In the genomic region with DNA sequence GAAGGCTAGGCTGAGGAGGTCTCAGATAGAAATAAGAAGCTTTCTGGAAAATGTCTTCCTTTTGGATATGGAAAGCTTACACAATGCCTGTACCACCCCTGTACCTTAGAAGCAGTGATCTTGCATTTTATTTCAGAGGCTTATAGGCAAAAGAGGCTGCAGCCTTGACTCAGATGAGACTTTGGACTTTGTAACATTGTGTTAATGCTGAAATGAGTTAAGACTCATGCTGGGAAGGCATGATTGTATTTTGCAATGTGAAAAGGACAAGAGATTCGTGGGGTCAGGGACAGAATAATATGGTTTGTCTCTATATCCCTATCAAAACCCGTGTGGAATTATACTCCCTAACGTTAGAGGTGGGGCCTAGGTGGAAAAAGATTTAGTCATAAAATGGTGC, we compare ENCODE assay signal across 3 cellular contexts. TPM values are rescaled to one million over a fixed set of nuclear protein-coding genes. Genes with fewer than 3 reads are reported as not detected.
"Had no signal": no experiment of that assay in that cellular context is flagged by ENCODE, and none has a peak within 500 bp of the region (broad histone marks: within the 10 kb centered on the region; RNA-seq: fewer than 3 reads in every experiment).

No MANE protein-coding gene starts in this region.

RNA-seq across cellular contexts. Expression of a gene that starts 53.7 kb away (rescaled TPM):
- total RNA-seq: OCI-LY7, Right ventricle myocardium inferior, RPMI7951 had no signal
